ENCODE assay signal across 8 cellular contexts in genomic region chr7:134316539-134317344, GRCh38. TPM values are rescaled to one million over a fixed set of nuclear protein-coding genes. Genes with fewer than 3 reads are reported as not detected.
DNase-seq lines count a peak whose midpoint lies in the region; ATAC-seq and TF ChIP-seq lines count a peak whose summit lies in the region.

SLC35B4 (minus strand) TSS chr7:134316930; CDS start chr7:134316751, 179 bp downstream.

- H3F3A ChIP-seq in smooth muscle cell (ENCODE audit: low read depth) = no peaks in the 10 kb centered on the region

- TF ChIP-seq CTCF in WI38 (IDR thresholded peaks at IDR 0.05; ENCODE audit: low read depth, low read length) (0 out of 2 replicates have a peak, but pooled peaks have one; percentile 10), cardiac fibroblast (IDR thresholded peaks at IDR 0.05; ENCODE audit: low read depth, low read length) (peak; percentile 37), smooth muscle cell (IDR thresholded peaks at IDR 0.05; ENCODE audit: borderline replicate concordance, insufficient read depth, poor library complexity, severe bottlenecking) (peak; percentile 11)

- H4K20me1 ChIP-seq in smooth muscle cell (ENCODE audit: low read depth) = no peaks in the 10 kb centered on the region

- H3K79me2 ChIP-seq in smooth muscle cell (ENCODE audit: low read depth) = peaks cover 26% of the 10 kb centered on the region

- H3K9me3 ChIP-seq in smooth muscle cell (replicated peaks; ENCODE audit: low read depth) = no peaks in the 10 kb centered on the region

- ATAC-seq in GM18907 (IDR thresholded peaks at IDR 0.05; ENCODE audit: unreplicated experiment) (peak; percentile 99), HG03159 (IDR thresholded peaks at IDR 0.05; ENCODE audit: unreplicated experiment) (peak; percentile 98)

- no peaks in the 10 kb centered on the region for H3K27me3 ChIP-seq in smooth muscle cell (ENCODE audit: low read depth)

- H2AFZ ChIP-seq in smooth muscle cell (ENCODE audit: low read depth) = peak within 1 kb of the TSS; percentile 99

- H3K9ac ChIP-seq in smooth muscle cell (ENCODE audit: low read depth) = peak within 1 kb of the TSS; percentile 70

- no peaks in the 10 kb centered on the region for H3K4me1 ChIP-seq in smooth muscle cell (ENCODE audit: low read depth)

- no peaks in the 10 kb centered on the region for H3K36me3 ChIP-seq in smooth muscle cell (ENCODE audit: low read depth)

- peak within 1 kb of the TSS; percentile 17 for H3K27ac ChIP-seq in smooth muscle cell (ENCODE audit: low read depth)

- DNase-seq in AG08396 (ENCODE audit: low spot score) = peak; percentile 96
- DNase-seq in NCI-H2227 treated with DMSO at 0.1 percent for 48 hours (lab: John Stamatoyannopoulos, UW) = peak; percentile 93
- peak; percentile 97 to 98 for DNase-seq in cardiac fibroblast (ENCODE audit: low read depth in 2 of 2)
- DNase-seq in iPS-NIHi7 (ENCODE audit: extremely low spot score) = peak; percentile 99
- DNase-seq in smooth muscle cell (lab: John Stamatoyannopoulos, UW; ENCODE audit: unreplicated experiment) = peak; percentile 79

- H3K4me2 ChIP-seq in smooth muscle cell = peak within 1 kb of the TSS; percentile 84

- H3K4me3 ChIP-seq in WI38 (ENCODE audit: low read depth, low read length) (peak within 1 kb of the TSS; percentile 79), cardiac fibroblast (replicated peaks in 1 of 2; ENCODE audit: low read depth in 2 of 2, low read length in 2 of 2) (peak within 1 kb of the TSS; percentile 91 to 95), smooth muscle cell (peak within 1 kb of the TSS; percentile 89)

- under 1% methylated on average over 64 of the region's 69 CpGs for WGBS in smooth muscle cell (ENCODE audit: low lambda C conversion rate)

RNA-seq across cellular contexts. Expression of gene SLC35B4, which starts in this region (rescaled TPM):
- 14.5 and 21.3 TPM in 2 replicates for total RNA-seq in smooth muscle cell
- polyA plus RNA-seq in smooth muscle cell = 19.8 and 26.7 TPM in 2 replicates

Comparison
In these comparisons a context has a peak if more than half of its experiments do, and no peak if none do; other contexts are left out.
1. Peak in every context shown above with its lines: DNase-seq, ATAC-seq, H3K4me3 ChIP-seq and H3K27ac ChIP-seq.